Comparison of ENCODE assay signal across 8 cellular contexts in the genomic region with DNA sequence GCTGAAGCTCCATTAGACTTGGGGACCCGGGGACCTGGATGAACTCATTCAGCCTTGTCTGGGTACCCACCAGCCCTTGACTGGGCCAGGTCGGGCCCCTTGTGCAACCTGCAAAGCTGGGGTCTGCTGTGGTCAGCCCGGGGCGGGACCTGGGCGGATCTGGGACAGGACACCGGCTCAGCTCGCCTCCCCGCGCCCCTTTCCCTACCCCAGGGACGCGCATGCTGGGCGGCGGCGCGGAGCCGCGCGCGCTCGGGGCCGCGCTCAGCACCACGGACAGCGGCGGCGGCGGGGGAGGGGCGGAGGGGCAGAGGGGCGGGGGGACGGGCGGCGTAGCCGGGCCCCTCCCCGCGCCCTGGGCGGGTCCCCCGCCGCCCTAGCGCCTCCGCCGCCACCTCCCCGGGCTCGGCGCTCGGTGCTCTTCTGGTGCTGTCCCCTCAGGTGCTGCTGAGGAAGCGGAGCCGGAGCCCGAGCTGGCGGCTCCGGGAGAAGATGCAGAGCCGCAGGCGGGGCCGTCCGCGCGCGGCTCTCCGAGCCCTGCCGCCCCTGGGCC. TPM values are rescaled to one million over a fixed set of nuclear protein-coding genes. Genes with fewer than 3 reads are reported as not detected.
DNase-seq lines count a peak whose midpoint lies in the region; ATAC-seq and TF ChIP-seq lines count a peak whose summit lies in the region.
"Had no signal": no experiment of that assay in that cellular context is flagged by ENCODE, and none has a peak within 500 bp of the region (broad histone marks: within the 10 kb centered on the region; RNA-seq: fewer than 3 reads in every experiment).

No MANE protein-coding gene starts in this region.

- WGBS in heart left ventricle, 4 donors, result 4 to 17% (median 7%) methylated on average over 16 to 59 of the region's 59 CpGs; no CpG with 5 or more reads in 1 of the 4 donors

- H3K4me1 Mint-ChIP-seq in GM23338, result peaks cover 13% of the 10 kb centered on the region

- H3F3A ChIP-seq in GM23338 (replicated peaks; ENCODE audit: low read depth), result peaks cover 6% of the 10 kb centered on the region; the same call in 1 of the 2 replicates

- peak; percentile 80 for DNase-seq in GM23338 (ENCODE audit: low spot score)
- DNase-seq in SK-N-DZ (ENCODE audit: low spot score), result peak; percentile 36
- DNase-seq in heart left ventricle, result no peak
- no peak for DNase-seq in skeletal muscle cell (ENCODE audit: low read depth)

- H2AFZ ChIP-seq in GM23338, result no peak overlapping the region

- H3K36me3 ChIP-seq in GM23338 (ENCODE audit: insufficient read depth) (no peaks in the 10 kb centered on the region), heart left ventricle (peaks cover 0 to 9% (median 0%) of the 10 kb centered on the region in 9 donors)
- H3K36me3 ChIP-seq: adrenal gland had no signal

- H3K36me3 Mint-ChIP-seq in GM23338 (ENCODE audit: low read depth), result peaks cover 9% of the 10 kb centered on the region; the same call in 1 of the 3 replicates

- H3K27ac ChIP-seq in GM23338 (ENCODE audit: low read depth) (no peak overlapping the region), heart left ventricle (no peak overlapping the region)
- H3K27ac ChIP-seq: adrenal gland had no signal

- H3K27me3 Mint-ChIP-seq in GM23338 (ENCODE audit: insufficient read depth, low read depth, poor library complexity), result peaks cover 66% of the 10 kb centered on the region

- H3K4me3 ChIP-seq in GM23338, result peak overlapping the region; percentile 69
- peak overlapping the region in 10 of 12 donors; percentile 25 to 56 (median 44) for H3K4me3 ChIP-seq in heart left ventricle
- H3K4me3 ChIP-seq in skeletal muscle cell (ENCODE audit: low read depth, low read length), result peak overlapping the region; percentile 64

- H3K9me2 ChIP-seq in GM23338 (ENCODE audit: insufficient read depth), result no peaks in the 10 kb centered on the region

- no peak for TF ChIP-seq POLR2A in heart left ventricle (IDR thresholded peaks at IDR 0.05)

- peak; percentile 17 for ATAC-seq in GM23338
- peak in 1 of 4 donors; percentile 49 for ATAC-seq in heart left ventricle
- ATAC-seq in GM21447 (IDR thresholded peaks at IDR 0.05; ENCODE audit: unreplicated experiment), result no peak
- ATAC-seq in HG02610 (IDR thresholded peaks at IDR 0.05; ENCODE audit: unreplicated experiment), result no peak
- ATAC-seq in GM19397 (IDR thresholded peaks at IDR 0.05; ENCODE audit: unreplicated experiment), result no peak

- no peaks in the 10 kb centered on the region for H3K79me2 ChIP-seq in GM23338 (replicated peaks; ENCODE audit: insufficient read depth)

- H4K20me1 ChIP-seq in GM23338 (replicated peaks; ENCODE audit: insufficient read depth), result no peaks in the 10 kb centered on the region; the same call in 1 of the 2 replicates

- H3K4me1 ChIP-seq in GM23338 (ENCODE audit: insufficient read depth) (no peaks in the 10 kb centered on the region; the same call in 1 of the 2 replicates), heart left ventricle (peaks cover 0 to 34% (median 9%) of the 10 kb centered on the region in 12 donors)

- peaks cover 62% of the 10 kb centered on the region for H3K27me3 ChIP-seq in GM23338 (ENCODE audit: insufficient read depth)
- peaks cover 29 to 74% (median 53%) of the 10 kb centered on the region in 9 donors for H3K27me3 ChIP-seq in heart left ventricle

- TF ChIP-seq CTCF in GM23338 (conservative IDR thresholded peaks at IDR 0.05; ENCODE audit: low read depth in 2 of 2), result no peak
- no peak for TF ChIP-seq CTCF in heart left ventricle (IDR thresholded peaks at IDR 0.05)

- H3K27ac Mint-ChIP-seq in GM23338, result no peak overlapping the region

- H3K4me3 Mint-ChIP-seq in GM23338, result no peak overlapping the region; the same call in 2 of the 3 replicates

- no peaks in the 10 kb centered on the region for H3K9me3 ChIP-seq in heart left ventricle
- H3K9me3 ChIP-seq: adrenal gland had no signal

- intact Hi-C loops in heart left ventricle (cut with DNase I), result loop anchor here in 2 of 10 donors (5.0 kb wide), 2 partner anchors 85 to 130 kb away; no protein-coding TSS in a partner anchor

- H3K4me2 ChIP-seq in GM23338, result peak overlapping the region; percentile 87; the same call in 1 of the 2 replicates

- no peaks in the 10 kb centered on the region for H3K9me3 Mint-ChIP-seq in GM23338

TF ChIP-seq in GM23338, 12 proteins besides CTCF, POLR2A, EP300 and RAD21:
- TF ChIP-seq, protein P1, sequence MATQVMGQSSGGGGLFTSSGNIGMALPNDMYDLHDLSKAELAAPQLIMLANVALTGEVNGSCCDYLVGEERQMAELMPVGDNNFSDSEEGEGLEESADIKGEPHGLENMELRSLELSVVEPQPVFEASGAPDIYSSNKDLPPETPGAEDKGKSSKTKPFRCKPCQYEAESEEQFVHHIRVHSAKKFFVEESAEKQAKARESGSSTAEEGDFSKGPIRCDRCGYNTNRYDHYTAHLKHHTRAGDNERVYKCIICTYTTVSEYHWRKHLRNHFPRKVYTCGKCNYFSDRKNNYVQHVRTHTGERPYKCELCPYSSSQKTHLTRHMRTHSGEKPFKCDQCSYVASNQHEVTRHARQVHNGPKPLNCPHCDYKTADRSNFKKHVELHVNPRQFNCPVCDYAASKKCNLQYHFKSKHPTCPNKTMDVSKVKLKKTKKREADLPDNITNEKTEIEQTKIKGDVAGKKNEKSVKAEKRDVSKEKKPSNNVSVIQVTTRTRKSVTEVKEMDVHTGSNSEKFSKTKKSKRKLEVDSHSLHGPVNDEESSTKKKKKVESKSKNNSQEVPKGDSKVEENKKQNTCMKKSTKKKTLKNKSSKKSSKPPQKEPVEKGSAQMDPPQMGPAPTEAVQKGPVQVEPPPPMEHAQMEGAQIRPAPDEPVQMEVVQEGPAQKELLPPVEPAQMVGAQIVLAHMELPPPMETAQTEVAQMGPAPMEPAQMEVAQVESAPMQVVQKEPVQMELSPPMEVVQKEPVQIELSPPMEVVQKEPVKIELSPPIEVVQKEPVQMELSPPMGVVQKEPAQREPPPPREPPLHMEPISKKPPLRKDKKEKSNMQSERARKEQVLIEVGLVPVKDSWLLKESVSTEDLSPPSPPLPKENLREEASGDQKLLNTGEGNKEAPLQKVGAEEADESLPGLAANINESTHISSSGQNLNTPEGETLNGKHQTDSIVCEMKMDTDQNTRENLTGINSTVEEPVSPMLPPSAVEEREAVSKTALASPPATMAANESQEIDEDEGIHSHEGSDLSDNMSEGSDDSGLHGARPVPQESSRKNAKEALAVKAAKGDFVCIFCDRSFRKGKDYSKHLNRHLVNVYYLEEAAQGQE (IDR thresholded peaks at IDR 0.05; ENCODE audit: unreplicated experiment), result peak; percentile 75
- TF ChIP-seq ZNF331 (CRISPR knock-in tag; IDR thresholded peaks at IDR 0.05; ENCODE audit: low read depth), result no peak

RNA-seq across cellular contexts. Expression of a gene that starts 7.4 kb away (rescaled TPM):
- 51.7 and 56.9 TPM in 2 replicates for total RNA-seq in GM23338 (2014; rRNA removed; shearing (Covaris generic))
- polyA plus RNA-seq in GM23338 (2016; fragmentation: Nextera tagmentation; extraction: Ambion mirVana) (38.7 and 41.3 TPM in 2 replicates), heart left ventricle (10 to 100 TPM in 1 of 2 donors, 1 to 10 TPM in 1; 7.8 to 15.6 TPM)
- 78.8 and 84.8 TPM in 2 replicates for polyA plus RNA-seq in SK-N-DZ (2014; cell fraction: cytosol; rRNA removed)
- 168 and 203 TPM in 2 replicates for polyA plus RNA-seq in SK-N-DZ (2014; cell fraction: nucleus; rRNA removed)
- total RNA-seq in heart left ventricle, result 10 to 100 TPM in 4 of 9 donors, 1 to 10 TPM in 5; 6.2 to 19.9 (median 9.5) TPM

RNA-seq across cellular contexts. Expression of a gene that starts 7.7 kb away (rescaled TPM):
- 14.0 and 17.4 TPM in 2 replicates for total RNA-seq in GM23338 (2014; rRNA removed; shearing (Covaris generic))
- polyA plus RNA-seq in GM23338 (2016; fragmentation: Nextera tagmentation; extraction: Ambion mirVana) (17.4 and 23.4 TPM in 2 replicates), heart left ventricle (under 1 TPM; 0.21 to 0.30 TPM)
- polyA plus RNA-seq in SK-N-DZ (2014; cell fraction: cytosol; rRNA removed), result 12.3 and 14.3 TPM in 2 replicates
- polyA plus RNA-seq in SK-N-DZ (2014; cell fraction: nucleus; rRNA removed), result 43.4 and 52.2 TPM in 2 replicates
- 1 to 10 TPM in 3 of 9 donors, under 1 TPM in 4, not detected in 2; 0.27 to 1.7 (median 0.60) TPM for total RNA-seq in heart left ventricle

RNA-seq across cellular contexts. Expression of a gene that starts 8.1 kb away (rescaled TPM):
- total RNA-seq in GM23338 (2014; rRNA removed; shearing (Covaris generic)), result 15.1 and 15.7 TPM in 2 replicates
- polyA plus RNA-seq in GM23338 (2016; fragmentation: Nextera tagmentation; extraction: Ambion mirVana) (9.1 and 11.1 TPM in 2 replicates), heart left ventricle (1 to 10 TPM; 2.7 to 7.0 TPM)
- 14.3 and 17.2 TPM in 2 replicates for polyA plus RNA-seq in SK-N-DZ (2014; cell fraction: cytosol; rRNA removed)
- 9.7 and 9.8 TPM in 2 replicates for polyA plus RNA-seq in SK-N-DZ (2014; cell fraction: nucleus; rRNA removed)
- total RNA-seq in heart left ventricle, result 1 to 10 TPM; 1.7 to 5.6 (median 2.9) TPM

RNA-seq across cellular contexts. Expression of a gene that starts 13.9 kb away (rescaled TPM):
- total RNA-seq in GM23338 (2014; rRNA removed; shearing (Covaris generic)), result 10.2 and 11.6 TPM in 2 replicates
- polyA plus RNA-seq in GM23338 (2016; fragmentation: Nextera tagmentation; extraction: Ambion mirVana), result 10.1 and 11.8 TPM in 2 replicates
- 29.0 and 31.4 TPM in 2 replicates for polyA plus RNA-seq in SK-N-DZ (2014; cell fraction: cytosol; rRNA removed)
- polyA plus RNA-seq in SK-N-DZ (2014; cell fraction: nucleus; rRNA removed), result 51.5 and 82.6 TPM in 2 replicates
- 10 to 100 TPM in 4 of 9 donors, 1 to 10 TPM in 5; 7.6 to 15.6 (median 8.6) TPM for total RNA-seq in heart left ventricle
- polyA plus RNA-seq in heart left ventricle, result 10 to 100 TPM; 11.8 to 26.9 TPM

RNA-seq across cellular contexts. Expression of a gene that starts 14.0 kb away (rescaled TPM):
- total RNA-seq in GM23338 (2014; rRNA removed; shearing (Covaris generic)), result 0.87 and 8.2 TPM in 2 replicates
- polyA plus RNA-seq in GM23338 (2016; fragmentation: Nextera tagmentation; extraction: Ambion mirVana) (0.90 and 1.1 TPM in 2 replicates), heart left ventricle (1 to 10 TPM; 2.1 to 4.4 TPM)
- 5.7 and 5.9 TPM in 2 replicates for polyA plus RNA-seq in SK-N-DZ (2014; cell fraction: cytosol; rRNA removed)
- 17.9 and 19.9 TPM in 2 replicates for polyA plus RNA-seq in SK-N-DZ (2014; cell fraction: nucleus; rRNA removed)
- total RNA-seq in heart left ventricle, result 10 to 100 TPM in 1 of 9 donors, 1 to 10 TPM in 8; 3.5 to 11.6 (median 4.3) TPM

Comparison
In these comparisons a context has a peak if more than half of its experiments do, and no peak if none do; other contexts are left out.
1. DNase-seq: peak in GM23338 (single experiment) and SK-N-DZ (single experiment); none in heart left ventricle (0 of 5) and skeletal muscle cell (single experiment).
2. Peak in every context shown above with its lines, with median percentiles within 50 percentile points of each other: H3K4me3 ChIP-seq.